8 cellular contexts compared by ENCODE assay signal in genomic region chr11:119615003-119615878, GRCh38.
DNase-seq lines count a peak whose midpoint lies in the region; ATAC-seq, FAIRE-seq and TF ChIP-seq lines count a peak whose summit lies in the region.

No MANE protein-coding gene starts in this region.

- H3K79me2 ChIP-seq in PC-3 (ENCODE audit: low read length) = no peaks in the 10 kb centered on the region

- no peaks in the 10 kb centered on the region for H3K36me3 ChIP-seq in BJ (ENCODE audit: control insufficient read depth, insufficient read depth, low read length)
- H3K36me3 ChIP-seq in PC-3 (ENCODE audit: low read depth, low read length) = no peaks in the 10 kb centered on the region
- H3K36me3 ChIP-seq in gastroesophageal sphincter = no peaks in the 10 kb centered on the region

- peak overlapping the region; percentile 22 for H3K9ac ChIP-seq in PC-3 (ENCODE audit: low read length)

- no peaks in the 10 kb centered on the region for H4K20me1 ChIP-seq in PC-3 (ENCODE audit: low read length)

- intact Hi-C loops in PC-3 (cut with micrococcal nuclease) = loop anchor here (2.0 to 5.0 kb wide), 2 partner anchors 20 to 133 kb away; no protein-coding TSS in a partner anchor

- peak overlapping the region; percentile 39 for H3K4me2 ChIP-seq in PC-3 (ENCODE audit: low read length)

- POLR2A ChIA-PET in BJ (lab: Charles Lee) = no interaction called here
- POLR2A ChIA-PET in PC-3 (lab: Charles Lee; ENCODE audit: unreplicated experiment) = interaction anchor here (0.5 to 0.8 kb wide), 3 partner anchors 30 to 114 kb away, joined by 3 to 4 read pairs (median 3); partner anchors contain the start of gene NECTIN1

- no peaks in the 10 kb centered on the region for H3K9me2 ChIP-seq in PC-3 (replicated peaks; ENCODE audit: low read length)

- H3K27ac ChIP-seq in PC-3 (ENCODE audit: low read length) (peak overlapping the region; percentile 85), gastroesophageal sphincter (no peak overlapping the region)

- WGBS in gastroesophageal sphincter (ENCODE audit: low coverage in 1 of 2), 2 donors = 54 to 88% methylated on average over 5 of the region's 9 CpGs

- TF ChIP-seq EP300 in gastroesophageal sphincter (IDR thresholded peaks at IDR 0.05) = no peak

- peak; percentile 75 for FAIRE-seq in H54 (lab: Jason Lieb, UNC)
- no peak for FAIRE-seq in D721Med (lab: Jason Lieb, UNC)

- no TSS peak for BruUV-seq in PC-3 (replicated peaks; lab: Mats Ljungman, UMichigan)

- peak overlapping the region; percentile 17 for H2AFZ ChIP-seq in PC-3 (ENCODE audit: low read length)

- ATAC-seq in PC-3 = peak; percentile 98
- peak; percentile 46 for ATAC-seq in gastroesophageal sphincter

- H3K4me3 ChIP-seq in BJ (ENCODE audit: low read depth, low read length) = no peak overlapping the region
- H3K4me3 ChIP-seq in PC-3 (ENCODE audit: low read length) = no peak overlapping the region
- H3K4me3 ChIP-seq in gastroesophageal sphincter = no peak overlapping the region

- no peak for TF ChIP-seq CTCF in BJ (IDR thresholded peaks at IDR 0.05; ENCODE audit: insufficient read depth, low read depth, low read length)
- TF ChIP-seq CTCF in PC-3 (conservative IDR thresholded peaks at IDR 0.05; ENCODE audit: low read depth, low read length) = no peak
- no peak for TF ChIP-seq CTCF in gastroesophageal sphincter (IDR thresholded peaks at IDR 0.05)
- no peak for TF ChIP-seq CTCF in D721Med (IDR thresholded peaks at IDR 0.05; ENCODE audit: insufficient read depth, missing control alignments)
- TF ChIP-seq CTCF in GM10266 (IDR thresholded peaks at IDR 0.05; ENCODE audit: control insufficient read depth, insufficient read depth, low read depth, missing control alignments) = no peak

- TF ChIP-seq POLR2A in H54 (IDR thresholded peaks at IDR 0.05; ENCODE audit: low read depth, low read length) (no peak), gastroesophageal sphincter (IDR thresholded peaks at IDR 0.05) (no peak)

- H3K27me3 ChIP-seq in BJ (ENCODE audit: control insufficient read depth, insufficient read depth, low read length) = peaks cover 2% of the 10 kb centered on the region; the same call in 1 of the 2 replicates
- H3K27me3 ChIP-seq in PC-3 (ENCODE audit: low read length) = no peaks in the 10 kb centered on the region
- H3K27me3 ChIP-seq in gastroesophageal sphincter = peaks cover 4% of the 10 kb centered on the region

- DNase-seq in BJ (ENCODE audit: low read depth) (peak; percentile 13), H54 (ENCODE audit: insufficient read length, low spot score) (peak; percentile 70), PC-3 (peak; percentile 97), superior temporal gyrus (ENCODE audit: extremely low spot score) (peak; percentile 87), D721Med (ENCODE audit: insufficient read length, low spot score) (no peak), NCI-H1105 (lab: John Stamatoyannopoulos, UW) (no peak), GM10266 (ENCODE audit: extremely low spot score) (no peak)

- no peaks in the 10 kb centered on the region for H3F3A ChIP-seq in PC-3 (ENCODE audit: low read length, unreplicated experiment)

- CTCF ChIA-PET in BJ (lab: Yijun Ruan, JAX) = interaction anchor here (1.2 to 1.9 kb wide), 4 partner anchors 9 to 115 kb away, joined by 3 to 5 read pairs (median 4); no protein-coding TSS in a partner anchor
- CTCF ChIA-PET in PC-3 (lab: Charles Lee) = no interaction called here

- peaks cover 27% of the 10 kb centered on the region for H3K4me1 ChIP-seq in PC-3 (ENCODE audit: insufficient read depth, low read length)
- H3K4me1 ChIP-seq in gastroesophageal sphincter = no peaks in the 10 kb centered on the region

- H3K9me3 ChIP-seq in PC-3 (ENCODE audit: low read length) = no peaks in the 10 kb centered on the region
- no peaks in the 10 kb centered on the region for H3K9me3 ChIP-seq in gastroesophageal sphincter

Comparison
In these comparisons a context has a peak if more than half of its experiments do, and no peak if none do; other contexts are left out.
1. DNase-seq: peak in BJ (single experiment), H54 (single experiment), PC-3 (single experiment) and superior temporal gyrus (single experiment); none in D721Med (single experiment), NCI-H1105 (single experiment) and GM10266 (single experiment).